1 cellular context compared by ENCODE assay signal in the genomic region with DNA sequence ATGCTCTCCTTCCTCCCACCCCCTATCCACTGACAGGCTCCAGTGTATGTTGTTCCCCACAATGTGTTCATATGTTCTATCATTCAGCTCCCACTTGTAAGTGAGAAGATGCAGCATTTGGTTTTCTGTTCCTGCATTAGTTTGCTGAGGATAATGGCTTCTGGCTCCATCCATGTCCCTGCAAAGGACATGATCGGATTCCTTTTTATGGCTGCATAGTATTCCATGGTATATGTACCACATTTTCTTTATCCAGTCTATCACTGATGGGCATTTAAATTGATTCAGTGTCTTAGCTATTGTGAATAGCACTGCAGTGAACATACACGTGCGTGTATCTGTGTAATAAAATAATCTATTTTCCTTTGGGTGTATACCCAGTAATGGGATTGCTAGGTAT. TPM values are rescaled to one million over a fixed set of nuclear protein-coding genes. Genes with fewer than 3 reads are reported as not detected.
"Had no signal": no experiment of that assay in that cellular context is flagged by ENCODE, and none has a peak within 500 bp of the region (broad histone marks: within the 10 kb centered on the region; RNA-seq: fewer than 3 reads in every experiment).

No MANE protein-coding gene starts in this region.

RNA-seq across cellular contexts. Expression of a gene that starts 50.1 kb away (rescaled TPM):
- total RNA-seq: natural killer cell had no signal
